ENCODE assay signal across 14 cellular contexts in genomic region chr1:29679828-29680558, GRCh38.
"Had no signal": no experiment of that assay in that cellular context is flagged by ENCODE, and none has a peak within 500 bp of the region (broad histone marks: within the 10 kb centered on the region; RNA-seq: fewer than 3 reads in every experiment).

No MANE protein-coding gene starts in this region.

- DNase-seq: activated CD4-positive, alpha-beta T cell treated with anti-CD3 and anti-CD28 coated beads for 36 hours; activated effector memory CD4-positive, alpha-beta T cell treated with Interleukin-2 at 50 U/mL for 16 hours; activated T-cell treated with anti-CD3 and anti-CD28 coated beads, Interleukin-2, amount 50 U/mL, for 1 hour; left lung; mesenchymal stem cell; ovary; SIG-M5; stimulated activated CD4-positive, alpha-beta T cell treated with anti-CD3 and anti-CD28 coated beads, Interleukin-4, amount 100 ng/mL, for 1 hour; stimulated activated naive CD4-positive, alpha-beta T cell had no signal

- H3K27me3 Mint-ChIP-seq: activated CD4-positive, alpha-beta T cell treated with anti-CD3 and anti-CD28 coated beads for 36 hours; activated naive CD4-positive, alpha-beta T cell treated with anti-CD3 and anti-CD28 coated beads, Interleukin-2, amount 50 U/mL, for 24 hours had no signal

- H3K9me3 ChIP-seq: adrenal gland, left lung, ovary, tibial artery had no signal

- H3K4me3 Mint-ChIP-seq: activated CD4-positive, alpha-beta T cell treated with anti-CD3 and anti-CD28 coated beads for 36 hours; activated naive CD4-positive, alpha-beta T cell treated with anti-CD3 and anti-CD28 coated beads, Interleukin-2, amount 50 U/mL, for 24 hours; T-helper 1 cell treated with Interleukin-12 subunit alpha and Interleukin-12 subunit beta and Interleukin-4 antibody, amounts not matched to agents 30 μg/mL and 1 μg/mL, for 36 hours had no signal

- ATAC-seq: activated CD4-positive, alpha-beta T cell treated with anti-CD3 and anti-CD28 coated beads for 36 hours; esophagus mucosa; left lung had no signal

- H3K27me3 ChIP-seq: adrenal gland, ovary had no signal

- H3K4me1 Mint-ChIP-seq: activated CD4-positive, alpha-beta T cell treated with anti-CD3 and anti-CD28 coated beads for 36 hours; activated naive CD4-positive, alpha-beta T cell treated with anti-CD3 and anti-CD28 coated beads, Interleukin-2, amount 50 U/mL, for 24 hours had no signal

- H3K4me3 ChIP-seq: adrenal gland, left lung, ovary, tibial artery had no signal

- H3K36me3 ChIP-seq: adrenal gland, left lung, ovary, tibial artery had no signal

- H3K27ac ChIP-seq: adrenal gland, left lung, ovary, tibial artery had no signal

- H3K36me3 Mint-ChIP-seq: activated naive CD4-positive, alpha-beta T cell treated with anti-CD3 and anti-CD28 coated beads, Interleukin-2, amount 50 U/mL, for 24 hours had no signal

- H3K4me1 ChIP-seq: adrenal gland, left lung, tibial artery had no signal

- H3K9me3 Mint-ChIP-seq: activated naive CD4-positive, alpha-beta T cell treated with anti-CD3 and anti-CD28 coated beads, Interleukin-2, amount 50 U/mL, for 24 hours; T-helper 1 cell treated with Interleukin-12 subunit alpha and Interleukin-12 subunit beta and Interleukin-4 antibody, amounts not matched to agents 30 μg/mL and 1 μg/mL, for 36 hours had no signal

- H3K27ac Mint-ChIP-seq: activated CD4-positive, alpha-beta T cell treated with anti-CD3 and anti-CD28 coated beads for 36 hours; activated naive CD4-positive, alpha-beta T cell treated with anti-CD3 and anti-CD28 coated beads, Interleukin-2, amount 50 U/mL, for 24 hours; T-helper 1 cell treated with Interleukin-12 subunit alpha and Interleukin-12 subunit beta and Interleukin-4 antibody, amounts not matched to agents 30 μg/mL and 1 μg/mL, for 36 hours had no signal
